Comparison of ENCODE assay signal across 17 cellular contexts in genomic region chr17:33523577-33523981, GRCh38.
DNase-seq lines count a peak whose midpoint lies in the region; ATAC-seq and TF ChIP-seq lines count a peak whose summit lies in the region.
"Had no signal": no experiment of that assay in that cellular context is flagged by ENCODE, and none has a peak within 500 bp of the region (broad histone marks: within the 10 kb centered on the region; RNA-seq: fewer than 3 reads in every experiment).

No MANE protein-coding gene starts in this region.

- H3K27me3 ChIP-seq in mammary epithelial cell (ENCODE audit: insufficient read depth, low read length) (no peaks in the 10 kb centered on the region), mesenchymal stem cell (ENCODE audit: control insufficient read depth in 1 of 2, insufficient read depth in 1 of 2, low read length in 2 of 2) (peaks cover 0 to 50% of the 10 kb centered on the region in 2 experiments), upper lobe of right lung (no peaks in the 10 kb centered on the region), SJCRH30 (peaks cover 3% of the 10 kb centered on the region; the same call in 1 of the 2 replicates)

- H4K91ac ChIP-seq in mesenchymal stem cell (ENCODE audit: low read length) = no peak overlapping the region

- in situ Hi-C loops in mammary epithelial cell (cut with MboI; ENCODE audit: low sequenced_read_pairs in 2 of 2) = loop anchor here in 1 of 2 donors (10.0 kb wide), 1 partner anchor 61 kb away; no protein-coding TSS in a partner anchor

- H3K9me3 ChIP-seq in mammary epithelial cell (replicated peaks; ENCODE audit: insufficient read depth, low read length) (peaks cover 9% of the 10 kb centered on the region), mesenchymal stem cell (ENCODE audit: control insufficient read depth, low read length) (peaks cover 16% of the 10 kb centered on the region), upper lobe of right lung (peaks cover 6% of the 10 kb centered on the region), SJCRH30 (replicated peaks) (peaks cover 3% of the 10 kb centered on the region; the same call in 1 of the 2 replicates)

- no peaks in the 10 kb centered on the region for H3K79me1 ChIP-seq in mesenchymal stem cell (replicated peaks; ENCODE audit: low read length, poor library complexity, severe bottlenecking)

- H3K23ac ChIP-seq in mesenchymal stem cell (ENCODE audit: low read length in 2 of 2) = no peak overlapping the region

- H3K4me1 Mint-ChIP-seq in MCF 10A (ENCODE audit: insufficient read depth, unreplicated experiment) = no peaks in the 10 kb centered on the region
- H3K4me1 Mint-ChIP-seq: activated CD4-positive, alpha-beta T cell treated with anti-CD3 and anti-CD28 coated beads, Interleukin-2, amount 10 ng/mL, durations not matched to agents 24 days and 14 days; naive thymus-derived CD8-positive, alpha-beta T cell had no signal

- no peak overlapping the region for H3K14ac ChIP-seq in mesenchymal stem cell (ENCODE audit: low read length in 2 of 2)

- no peak overlapping the region for H3K4ac ChIP-seq in mesenchymal stem cell (ENCODE audit: low read depth in 1 of 2, low read length in 2 of 2)

- H3K27ac Mint-ChIP-seq in MCF 10A (ENCODE audit: low read depth, unreplicated experiment) = no peak overlapping the region
- H3K27ac Mint-ChIP-seq: activated CD4-positive, alpha-beta T cell treated with anti-CD3 and anti-CD28 coated beads, Interleukin-2, amount 10 ng/mL, durations not matched to agents 24 days and 14 days; T-helper 2 cell treated with Interferon-gamma antibody and Interleukin-4, amounts not matched to agents 5 μg/mL and 100 μg/mL, for 36 hours had no signal

- WGBS in mammary epithelial cell (ENCODE audit: low coverage, missing lambda C conversion rate) = 48% methylated on average over 5 of the region's 5 CpGs
- 17% methylated on average over 5 of the region's 5 CpGs for WGBS in mesenchymal stem cell

- H3K4me3 ChIP-seq in mammary epithelial cell (replicated peaks in 1 of 3; ENCODE audit: insufficient read depth in 1 of 3, low read depth in 2 of 3, low read length in 3 of 3) = no peak overlapping the region
- no peak overlapping the region for H3K4me3 ChIP-seq in mesenchymal stem cell (ENCODE audit: insufficient read depth in 1 of 2, low read depth in 1 of 2, low read length in 2 of 2)
- H3K4me3 ChIP-seq in upper lobe of right lung = no peak overlapping the region
- no peak overlapping the region for H3K4me3 ChIP-seq in SJCRH30

- DNase-seq in mammary epithelial cell (peak; percentile 5), MCF 10A (ENCODE audit: unreplicated experiment) (no peak), mesenchymal stem cell (peak; percentile 93), upper lobe of right lung (no peak), GOT3 (lab: John Stamatoyannopoulos, UW) (no peak), SJCRH30 (no peak)
- DNase-seq: activated CD4-positive, alpha-beta T cell treated with anti-CD3 and anti-CD28 coated beads, Interleukin-2, amount 10 ng/mL, durations not matched to agents 24 days and 14 days; amniotic stem cell; foreskin melanocyte; IMR-90; naive thymus-derived CD8-positive, alpha-beta T cell; NCI-H1436; NCI-H510A treated with DMSO at 0.1 percent for 48 hours had no signal

- H3K79me2 ChIP-seq in mammary epithelial cell (ENCODE audit: insufficient read depth, low read length) = no peaks in the 10 kb centered on the region

- H3K4me1 ChIP-seq in mammary epithelial cell (ENCODE audit: insufficient read depth, low read length) (no peaks in the 10 kb centered on the region), mesenchymal stem cell (ENCODE audit: control insufficient read depth, insufficient read depth, low read depth, low read length) (no peaks in the 10 kb centered on the region), upper lobe of right lung (no peaks in the 10 kb centered on the region), SJCRH30 (no peaks in the 10 kb centered on the region)

- intact Hi-C loops in mammary epithelial cell (cut with micrococcal nuclease) = no loop called here
- intact Hi-C loops in MCF 10A (cut with micrococcal nuclease) = no loop called here
- intact Hi-C loops in upper lobe of right lung (cut with DNase I) = no loop called here

- no peaks in the 10 kb centered on the region for H4K20me1 ChIP-seq in mammary epithelial cell (ENCODE audit: insufficient read depth, low read length)

- no peak overlapping the region for H4K8ac ChIP-seq in mesenchymal stem cell (ENCODE audit: low read length)

- no peak overlapping the region for H2BK5ac ChIP-seq in mesenchymal stem cell (ENCODE audit: low read depth, low read length, poor library complexity, severe bottlenecking)

- H3K18ac ChIP-seq in mesenchymal stem cell (ENCODE audit: low read depth in 1 of 2, low read length in 2 of 2) = no peak overlapping the region

- BruUV-seq in mammary epithelial cell (replicated peaks; lab: Mats Ljungman, UMichigan) (no TSS peak), MCF 10A (replicated peaks; lab: Mats Ljungman, UMichigan) (no TSS peak)

- H3K36me3 ChIP-seq in mammary epithelial cell (ENCODE audit: insufficient read depth, low read length) (no peaks in the 10 kb centered on the region), mesenchymal stem cell (ENCODE audit: control insufficient read depth in 1 of 2, insufficient read depth in 2 of 2, low read depth in 1 of 2, low read length in 2 of 2) (no peaks in the 10 kb centered on the region), upper lobe of right lung (no peaks in the 10 kb centered on the region), SJCRH30 (no peaks in the 10 kb centered on the region)

- no peak overlapping the region for H2BK12ac ChIP-seq in mesenchymal stem cell (ENCODE audit: low read length in 2 of 2)

- no peak for TF ChIP-seq CTCF in mammary epithelial cell (conservative IDR thresholded peaks at IDR 0.05 in 1 of 2, IDR thresholded peaks at IDR 0.05 in 1 of 2; ENCODE audit: extremely low read depth in 1 of 2, insufficient read depth in 1 of 2, low read depth in 1 of 2, low read length in 2 of 2)
- TF ChIP-seq CTCF in MCF 10A (IDR thresholded peaks at IDR 0.05; ENCODE audit: unreplicated experiment) = no peak
- TF ChIP-seq CTCF in upper lobe of right lung (IDR thresholded peaks at IDR 0.05) = no peak

- H3K4me3 Mint-ChIP-seq in MCF 10A (ENCODE audit: unreplicated experiment) = no peak overlapping the region
- H3K4me3 Mint-ChIP-seq: activated CD4-positive, alpha-beta T cell treated with anti-CD3 and anti-CD28 coated beads, Interleukin-2, amount 10 ng/mL, durations not matched to agents 24 days and 14 days; naive thymus-derived CD8-positive, alpha-beta T cell; T-helper 2 cell treated with Interferon-gamma antibody and Interleukin-4, amounts not matched to agents 5 μg/mL and 100 μg/mL, for 36 hours had no signal

- H2AFZ ChIP-seq in mammary epithelial cell (ENCODE audit: low read depth, low read length) (no peak overlapping the region), mesenchymal stem cell (ENCODE audit: low read depth, low read length) (no peak overlapping the region)

- dilution Hi-C loops in mammary epithelial cell (cut with HindIII; ENCODE audit: low sequenced_read_pairs) = no loop called here

- no peaks in the 10 kb centered on the region for H3K27me3 Mint-ChIP-seq in MCF 10A (ENCODE audit: insufficient read depth, unreplicated experiment)
- H3K27me3 Mint-ChIP-seq: activated CD4-positive, alpha-beta T cell treated with anti-CD3 and anti-CD28 coated beads, Interleukin-2, amount 10 ng/mL, durations not matched to agents 24 days and 14 days had no signal

- ATAC-seq in upper lobe of right lung (peak; percentile 69), HG03571 (IDR thresholded peaks at IDR 0.05; ENCODE audit: unreplicated experiment) (no peak)
- ATAC-seq: naive thymus-derived CD8-positive, alpha-beta T cell had no signal

- CTCF ChIA-PET in mammary epithelial cell (lab: Charles Lee; ENCODE audit: low non-redundant PET) = no interaction called here
- CTCF ChIA-PET in MCF 10A (lab: Yijun Ruan, JAX) = interaction anchor here (0.6 to 0.8 kb wide), 2 partner anchors 520 to 646 kb away, joined by 3 to 5 read pairs; no protein-coding TSS in a partner anchor

- H2BK15ac ChIP-seq in mesenchymal stem cell (ENCODE audit: low read depth, poor library complexity, severe bottlenecking) = no peak overlapping the region

- H2AK5ac ChIP-seq in mesenchymal stem cell (ENCODE audit: low read length, severe bottlenecking) = no peak overlapping the region

- H3K9me3 Mint-ChIP-seq in MCF 10A (ENCODE audit: unreplicated experiment) = peaks cover 27% of the 10 kb centered on the region
- H3K9me3 Mint-ChIP-seq: activated CD4-positive, alpha-beta T cell treated with anti-CD3 and anti-CD28 coated beads, Interleukin-2, amount 10 ng/mL, durations not matched to agents 24 days and 14 days had no signal

- no peak overlapping the region for H3K27ac ChIP-seq in mammary epithelial cell (ENCODE audit: insufficient read depth, low read depth, low read length)
- H3K27ac ChIP-seq in cingulate gyrus (ENCODE audit: low read depth, low read length) = peak overlapping the region; percentile 39
- H3K27ac ChIP-seq in mesenchymal stem cell (ENCODE audit: low read length, poor library complexity, severe bottlenecking) = no peak overlapping the region
- no peak overlapping the region for H3K27ac ChIP-seq in upper lobe of right lung
- H3K27ac ChIP-seq in SJCRH30 = no peak overlapping the region
- H3K27ac ChIP-seq: 22Rv1 had no signal

- H2BK120ac ChIP-seq in mesenchymal stem cell (ENCODE audit: low read depth, low read length) = no peak overlapping the region

- POLR2A ChIA-PET in MCF 10A (lab: Yijun Ruan, JAX) = interaction anchor here (0.6 kb wide), 1 partner anchor 10 kb away, joined by 3 read pairs; no protein-coding TSS in a partner anchor

- H3K9ac ChIP-seq in mammary epithelial cell (ENCODE audit: insufficient read depth, low read length) (no peak overlapping the region), mesenchymal stem cell (ENCODE audit: low read length) (no peak overlapping the region)

- H3K4me2 ChIP-seq in mammary epithelial cell (ENCODE audit: insufficient read depth, low read depth, low read length) = no peak overlapping the region
- H3K4me2 ChIP-seq in mesenchymal stem cell (ENCODE audit: low read length, poor library complexity, severe bottlenecking) = no peak overlapping the region

- no peaks in the 10 kb centered on the region for H3K36me3 Mint-ChIP-seq in MCF 10A (ENCODE audit: insufficient read depth, unreplicated experiment)

Comparison
In these comparisons a context has a peak if more than half of its experiments do, and no peak if none do; other contexts are left out.
1. DNase-seq: peak in mammary epithelial cell (single experiment) and mesenchymal stem cell (single experiment); none in MCF 10A (single experiment), upper lobe of right lung (single experiment), GOT3 (single experiment) and SJCRH30 (0 of 2).